ENCODE assay signal across 8 cellular contexts in the genomic region with DNA sequence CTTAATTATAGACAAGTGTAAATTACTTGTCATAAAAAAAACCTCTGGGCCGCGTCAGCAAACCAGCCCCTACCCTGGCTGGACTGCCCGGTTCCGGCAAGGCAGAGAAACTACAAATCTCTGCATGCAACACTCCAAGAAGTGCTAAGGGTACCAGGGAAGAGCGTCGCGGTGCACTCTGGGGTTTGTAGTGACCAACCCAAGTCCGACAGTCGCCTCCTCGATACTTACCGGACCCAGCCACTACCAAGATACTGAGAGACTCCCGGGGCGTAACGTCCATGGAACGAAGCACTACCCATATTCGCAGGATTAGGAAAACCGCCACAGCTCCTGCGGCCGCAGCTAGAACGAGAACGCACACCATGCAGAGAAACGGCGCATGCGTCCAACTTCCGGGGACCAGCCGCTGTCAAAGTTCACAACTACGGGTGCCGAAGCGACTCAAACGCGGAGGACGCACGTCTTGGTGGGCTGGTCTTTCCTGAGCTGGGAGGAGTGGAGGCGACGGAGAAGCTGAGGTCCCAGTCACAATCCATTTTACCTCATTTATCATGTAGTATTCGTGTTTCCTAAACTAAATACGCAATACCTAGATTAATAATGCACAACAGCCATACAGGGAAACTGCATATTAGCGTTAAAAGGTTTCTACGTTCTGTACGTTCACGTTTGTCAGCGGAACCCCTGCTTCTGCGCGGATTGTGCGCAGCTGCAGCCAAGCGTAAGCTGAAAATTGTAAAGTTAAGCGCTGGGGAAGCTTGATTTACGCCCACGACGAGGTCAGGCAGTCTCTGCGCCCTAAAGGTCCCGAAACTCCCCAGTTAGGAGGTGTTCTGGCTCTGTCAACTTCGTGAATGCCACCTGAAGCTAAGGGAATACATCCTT.
DNase-seq lines count a peak whose midpoint lies in the region; ATAC-seq and TF ChIP-seq lines count a peak whose summit lies in the region.

A gene with protein sequence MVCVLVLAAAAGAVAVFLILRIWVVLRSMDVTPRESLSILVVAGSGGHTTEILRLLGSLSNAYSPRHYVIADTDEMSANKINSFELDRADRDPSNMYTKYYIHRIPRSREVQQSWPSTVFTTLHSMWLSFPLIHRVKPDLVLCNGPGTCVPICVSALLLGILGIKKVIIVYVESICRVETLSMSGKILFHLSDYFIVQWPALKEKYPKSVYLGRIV (minus strand): TSS at position 420 of the 888 bp plus-strand sequence. CDS start 53 bp downstream, at position 367.

- TF ChIP-seq CTCF in OCI-LY3 (IDR thresholded peaks at IDR 0.05; ENCODE audit: low read depth, low read length), result no peak
- TF ChIP-seq CTCF in epithelial cell of esophagus (IDR thresholded peaks at IDR 0.05; ENCODE audit: insufficient read depth, low read depth, low read length, missing control alignments), result no peak

- H3K4me1 ChIP-seq in OCI-LY3 (ENCODE audit: low read length), result peaks cover 10% of the 10 kb centered on the region

- H3K4me2 ChIP-seq in OCI-LY3 (ENCODE audit: low read length), result peak within 1 kb of the TSS; percentile 82

- H4K20me1 ChIP-seq in OCI-LY3 (ENCODE audit: insufficient read depth, low read length), result no peaks in the 10 kb centered on the region

- H2AFZ ChIP-seq in OCI-LY3 (ENCODE audit: low read depth, low read length), result peak within 1 kb of the TSS; percentile 93

- H3K9me3 ChIP-seq in OCI-LY3 (ENCODE audit: insufficient read depth, low read length), result no peaks in the 10 kb centered on the region

- peak within 1 kb of the TSS; percentile 75 for H3K9ac ChIP-seq in OCI-LY3 (ENCODE audit: low read length)

- no peaks in the 10 kb centered on the region for H3K79me2 ChIP-seq in OCI-LY3 (ENCODE audit: low read length)

- DNase-seq in DMS 273 (lab: John Stamatoyannopoulos, UW; ENCODE audit: unreplicated experiment) (peak; percentile 98), HuH-7.5 (ENCODE audit: low spot score) (peak; percentile 57), activated T-cell treated with anti-CD3 and anti-CD28 coated beads for 24 hours (ENCODE audit: low read depth) (peak; percentile 88), epithelial cell of esophagus (ENCODE audit: low read depth) (peak; percentile 95), middle frontal gyrus (ENCODE audit: extremely low spot score, low spot score) (peak; percentile 91)
- peak; percentile 75 to 87 for DNase-seq in stimulated activated CD8-positive, alpha-beta memory T cell treated with anti-CD3 and anti-CD28 coated beads, Interleukin-2, amount 100 ng/mL, for 1 hour (ENCODE audit: low read depth in 2 of 2)

- ATAC-seq in GM21528 (IDR thresholded peaks at IDR 0.05; ENCODE audit: low FRiP score, unreplicated experiment), result peak; percentile 97

- no peaks in the 10 kb centered on the region for H3K27me3 ChIP-seq in OCI-LY3 (ENCODE audit: low read depth, low read length)

- H3K4me3 ChIP-seq in OCI-LY3 (ENCODE audit: low read length), result peak within 1 kb of the TSS; percentile 86
- H3K4me3 ChIP-seq in epithelial cell of esophagus (ENCODE audit: low read length), result peak within 1 kb of the TSS; percentile 78

- no peaks in the 10 kb centered on the region for H3K36me3 ChIP-seq in OCI-LY3 (replicated peaks; ENCODE audit: low read depth, low read length)

- H3K27ac ChIP-seq in OCI-LY3 (ENCODE audit: low read length), result peak within 1 kb of the TSS; percentile 52

Comparison
In these comparisons a context has a peak if more than half of its experiments do, and no peak if none do; other contexts are left out.
1. Peak in every context shown above with its lines: DNase-seq, ATAC-seq, H3K4me3 ChIP-seq and H3K27ac ChIP-seq.